8 cellular contexts compared by ENCODE assay signal in genomic region chr12:4268549-4269181, GRCh38. TPM values are rescaled to one million over a fixed set of nuclear protein-coding genes. Genes with fewer than 3 reads are reported as not detected.
DNase-seq lines count a peak whose midpoint lies in the region; ATAC-seq lines count a peak whose summit lies in the region.

No MANE protein-coding gene starts in this region.

- intact Hi-C loops in aorta (cut with DNase I), result no loop called here

- no peaks in the 10 kb centered on the region for H3K9me3 Mint-ChIP-seq in central memory CD8-positive, alpha-beta T cell

- WGBS in aorta, 2 donors, result 4 to 5% methylated on average over 26 of the region's 26 CpGs

- H3K27ac ChIP-seq in SK-N-MC, result no peak overlapping the region
- H3K27ac ChIP-seq in muscle layer of duodenum (ENCODE audit: low read length), result peak overlapping the region; percentile 93
- no peak overlapping the region for H3K27ac ChIP-seq in aorta (ENCODE audit: low read depth in 1 of 2, low read length in 2 of 2)

- ATAC-seq in central memory CD8-positive, alpha-beta T cell (replicated peaks; ENCODE audit: extremely low read depth, poor library complexity, severe bottlenecking), result no peak
- ATAC-seq in aorta (ENCODE audit: low FRiP score) (no peak), HG03097 (IDR thresholded peaks at IDR 0.05; ENCODE audit: low FRiP score, unreplicated experiment) (no peak)

- H3K4me3 Mint-ChIP-seq in central memory CD8-positive, alpha-beta T cell, result peak overlapping the region; percentile 95

- H3K27me3 ChIP-seq in muscle layer of duodenum (ENCODE audit: low read depth, low read length) (no peaks in the 10 kb centered on the region), aorta (ENCODE audit: control insufficient read depth in 1 of 2, insufficient read depth in 2 of 2, low read length in 1 of 2) (no peaks in the 10 kb centered on the region)

- no peaks in the 10 kb centered on the region for H3K36me3 ChIP-seq in SK-N-MC (ENCODE audit: insufficient read depth, low read length)
- H3K36me3 ChIP-seq in muscle layer of duodenum (ENCODE audit: control insufficient read depth in 1 of 2, insufficient read depth in 2 of 2, low read length in 2 of 2), result no peaks in the 10 kb centered on the region
- no peaks in the 10 kb centered on the region for H3K36me3 ChIP-seq in aorta (ENCODE audit: control insufficient read depth in 1 of 2, insufficient read depth in 2 of 2, low read length in 1 of 2)

- peaks cover 36% of the 10 kb centered on the region for H3K36me3 Mint-ChIP-seq in central memory CD8-positive, alpha-beta T cell (ENCODE audit: insufficient read depth)

- peak overlapping the region; percentile 97 for H3K27ac Mint-ChIP-seq in central memory CD8-positive, alpha-beta T cell (ENCODE audit: low read depth)

- peaks cover 37% of the 10 kb centered on the region for H3K4me1 Mint-ChIP-seq in central memory CD8-positive, alpha-beta T cell

- H3K9me3 ChIP-seq in SK-N-MC (ENCODE audit: low read depth, low read length), result no peaks in the 10 kb centered on the region
- no peaks in the 10 kb centered on the region for H3K9me3 ChIP-seq in muscle layer of duodenum (ENCODE audit: control insufficient read depth in 1 of 2, low read length in 2 of 2)
- no peaks in the 10 kb centered on the region for H3K9me3 ChIP-seq in aorta (ENCODE audit: control insufficient read depth, low read length)

- H3K27me3 Mint-ChIP-seq in central memory CD8-positive, alpha-beta T cell, result no peaks in the 10 kb centered on the region

- H3K4me3 ChIP-seq in GM08714 (ENCODE audit: low read length), result peak overlapping the region; percentile 89
- peak overlapping the region; percentile 89 for H3K4me3 ChIP-seq in SK-N-MC
- peak overlapping the region; percentile 67 to 84 for H3K4me3 ChIP-seq in muscle layer of duodenum (ENCODE audit: low read depth in 1 of 2, low read length in 2 of 2)
- peak overlapping the region; percentile 63 to 85 for H3K4me3 ChIP-seq in aorta (ENCODE audit: low read length in 2 of 2)

- H3K4me1 ChIP-seq in muscle layer of duodenum (ENCODE audit: control insufficient read depth in 1 of 2, insufficient read depth in 2 of 2, low read length in 2 of 2), result peaks cover 11 to 12% of the 10 kb centered on the region in 2 donors
- H3K4me1 ChIP-seq in aorta (ENCODE audit: control insufficient read depth in 1 of 2, insufficient read depth in 2 of 2, low read length in 2 of 2), result peaks cover 0 to 2% of the 10 kb centered on the region in 2 donors

- H3K9ac ChIP-seq in SK-N-MC (ENCODE audit: insufficient read length), result peak overlapping the region; percentile 63

- DNase-seq in SK-N-MC (ENCODE audit: low read depth, low spot score), result no peak
- DNase-seq in central memory CD8-positive, alpha-beta T cell (ENCODE audit: low spot score in 2 of 2), result peak; percentile 24 to 32
- no peak for DNase-seq in aorta
- no peak for DNase-seq in GM19240 (ENCODE audit: insufficient read length, low spot score)
- DNase-seq in occipital lobe (lab: John Stamatoyannopoulos, UW), result no peak

RNA-seq across cellular contexts. Expression of gene CCND2, which starts 4.9 kb away (rescaled TPM):
- total RNA-seq in aorta (100 to 1,000 TPM; 135 to 170 TPM), occipital lobe (300 TPM)
- polyA plus RNA-seq in aorta, result 10 to 100 TPM; 17.1 to 18.9 TPM

RNA-seq across cellular contexts. Expression of gene TIGAR, which starts 52.3 kb away (rescaled TPM):
- 10 to 100 TPM in 1 of 2 donors, 1 to 10 TPM in 1; 7.2 to 10.5 TPM for total RNA-seq in aorta
- 1 to 10 TPM; 2.9 to 4.6 TPM for polyA plus RNA-seq in aorta
- 4.7 TPM for total RNA-seq in occipital lobe

Comparison
In these comparisons a context has a peak if more than half of its experiments do, and no peak if none do; other contexts are left out.
1. DNase-seq: peak in central memory CD8-positive, alpha-beta T cell (2 of 2); none in SK-N-MC (single experiment), aorta (0 of 2), GM19240 (single experiment) and occipital lobe (single experiment).
2. Peak in every context shown above with its lines, with median percentiles within 50 percentile points of each other: H3K4me3 ChIP-seq.